In genomic region chr13:108070491-108070890, GRCh38 we compare ENCODE assay signal across 19 cellular contexts.
DNase-seq lines count a peak whose midpoint lies in the region; ATAC-seq and TF ChIP-seq lines count a peak whose summit lies in the region.
"Had no signal": no experiment of that assay in that cellular context is flagged by ENCODE, and none has a peak within 500 bp of the region (broad histone marks: within the 10 kb centered on the region; RNA-seq: fewer than 3 reads in every experiment).

No MANE protein-coding gene starts in this region.

- H3K27ac Mint-ChIP-seq in activated naive CD4-positive, alpha-beta T cell treated with anti-CD3 and anti-CD28 coated beads, Interleukin-2, amount 50 U/mL, for 24 hours = peak overlapping the region; percentile 74

- no peak for DNase-seq in activated naive CD4-positive, alpha-beta T cell (lab: John Stamatoyannopoulos, UW)
- DNase-seq in PC-3 (no peak), hepatocyte (ENCODE audit: low spot score) (peak; percentile 58), upper lobe of right lung (no peak), sigmoid colon (no peak)
- DNase-seq: BE2C, DMS 273 treated with DMSO at 0.1 percent for 48 hours, DMS79 treated with DMSO at 0.1 percent for 48 hours, GM23248, MM.1S, NCI-H1048, NCI-H1436 treated with DMSO at 0.1 percent for 48 hours, NCI-H1930, NCI-H2227 treated with DMSO at 0.1 percent for 48 hours, NCI-H510A treated with DMSO at 0.1 percent for 48 hours, Right ventricle myocardium superior had no signal

- TF ChIP-seq CTCF in PC-3 (conservative IDR thresholded peaks at IDR 0.05; ENCODE audit: low read depth, low read length) (no peak), hepatocyte (IDR thresholded peaks at IDR 0.05; ENCODE audit: poor library complexity) (no peak), upper lobe of right lung (IDR thresholded peaks at IDR 0.05) (no peak), sigmoid colon (IDR thresholded peaks at IDR 0.05) (no peak)

- peaks cover 2% of the 10 kb centered on the region for H3K36me3 Mint-ChIP-seq in activated naive CD4-positive, alpha-beta T cell treated with anti-CD3 and anti-CD28 coated beads, Interleukin-2, amount 50 U/mL, for 24 hours

- H3K36me3 ChIP-seq in PC-3 (ENCODE audit: low read depth, low read length) = no peaks in the 10 kb centered on the region
- no peaks in the 10 kb centered on the region for H3K36me3 ChIP-seq in hepatocyte (replicated peaks; ENCODE audit: insufficient read depth, low read depth)
- H3K36me3 ChIP-seq in upper lobe of right lung = no peaks in the 10 kb centered on the region
- H3K36me3 ChIP-seq in sigmoid colon = no peaks in the 10 kb centered on the region
- H3K36me3 ChIP-seq: BE2C, HAP-1 had no signal

- BruUV-seq in PC-3 (replicated peaks; lab: Mats Ljungman, UMichigan) = no TSS peak

- ATAC-seq in PC-3 = no peak
- ATAC-seq in upper lobe of right lung = no peak
- no peak for ATAC-seq in GM18511 (IDR thresholded peaks at IDR 0.05; ENCODE audit: unreplicated experiment)

- no peaks in the 10 kb centered on the region for H3F3A ChIP-seq in PC-3 (ENCODE audit: low read length, unreplicated experiment)

- intact Hi-C loops in PC-3 (cut with micrococcal nuclease) (no loop called here), upper lobe of right lung (cut with DNase I) (no loop called here), sigmoid colon (cut with DNase I) (no loop called here)

- no peaks in the 10 kb centered on the region for H3K4me1 ChIP-seq in PC-3 (ENCODE audit: insufficient read depth, low read length)
- H3K4me1 ChIP-seq in hepatocyte (ENCODE audit: insufficient read depth) = peaks cover 7% of the 10 kb centered on the region
- no peaks in the 10 kb centered on the region for H3K4me1 ChIP-seq in upper lobe of right lung
- no peaks in the 10 kb centered on the region for H3K4me1 ChIP-seq in sigmoid colon
- H3K4me1 ChIP-seq: BE2C had no signal

- H2AFZ ChIP-seq in PC-3 (ENCODE audit: low read length) (peak overlapping the region; percentile 54; the same call in 1 of the 2 replicates), hepatocyte (no peak overlapping the region)
- H2AFZ ChIP-seq: GM23248 had no signal

- no peaks in the 10 kb centered on the region for H3K27me3 ChIP-seq in PC-3 (ENCODE audit: low read length)
- H3K27me3 ChIP-seq in hepatocyte = no peaks in the 10 kb centered on the region
- no peaks in the 10 kb centered on the region for H3K27me3 ChIP-seq in upper lobe of right lung
- H3K27me3 ChIP-seq in sigmoid colon = no peaks in the 10 kb centered on the region
- H3K27me3 ChIP-seq: BE2C had no signal

- H3K4me2 ChIP-seq in PC-3 (ENCODE audit: low read length) (no peak overlapping the region; the same call in 1 of the 2 replicates), hepatocyte (no peak overlapping the region)

- H3K9me2 ChIP-seq in PC-3 (replicated peaks; ENCODE audit: low read length) (no peaks in the 10 kb centered on the region), hepatocyte (replicated peaks; ENCODE audit: insufficient read depth) (no peaks in the 10 kb centered on the region)

- no peak for TF ChIP-seq EP300 in sigmoid colon (IDR thresholded peaks at IDR 0.05)

- H4K20me1 ChIP-seq in PC-3 (ENCODE audit: low read length) (no peaks in the 10 kb centered on the region), hepatocyte (ENCODE audit: insufficient read depth, poor library complexity, severe bottlenecking) (no peaks in the 10 kb centered on the region)

- TF ChIP-seq POLR2A in sigmoid colon (IDR thresholded peaks at IDR 0.05) = no peak

- H3K9me3 Mint-ChIP-seq in activated naive CD4-positive, alpha-beta T cell treated with anti-CD3 and anti-CD28 coated beads, Interleukin-2, amount 50 U/mL, for 24 hours = no peaks in the 10 kb centered on the region

- peaks cover 21% of the 10 kb centered on the region for H3K4me1 Mint-ChIP-seq in activated naive CD4-positive, alpha-beta T cell treated with anti-CD3 and anti-CD28 coated beads, Interleukin-2, amount 50 U/mL, for 24 hours

- POLR2A ChIA-PET in PC-3 (lab: Charles Lee; ENCODE audit: unreplicated experiment) = no interaction called here

- no peaks in the 10 kb centered on the region for H3K9me3 ChIP-seq in PC-3 (ENCODE audit: low read length)
- no peaks in the 10 kb centered on the region for H3K9me3 ChIP-seq in hepatocyte (ENCODE audit: low read depth)
- no peaks in the 10 kb centered on the region for H3K9me3 ChIP-seq in upper lobe of right lung
- H3K9me3 ChIP-seq in sigmoid colon = peaks cover 0 to 5% (median 0%) of the 10 kb centered on the region in 4 donors
- H3K9me3 ChIP-seq: BE2C, HAP-1 had no signal

- H3K79me2 ChIP-seq in PC-3 (ENCODE audit: low read length) = no peaks in the 10 kb centered on the region
- H3K79me2 ChIP-seq in hepatocyte = no peaks in the 10 kb centered on the region

- H3K27me3 Mint-ChIP-seq in activated naive CD4-positive, alpha-beta T cell treated with anti-CD3 and anti-CD28 coated beads, Interleukin-2, amount 50 U/mL, for 24 hours = no peaks in the 10 kb centered on the region

- no peak overlapping the region for H3K9ac ChIP-seq in PC-3 (ENCODE audit: low read length)
- H3K9ac ChIP-seq: GM23248 had no signal

- no peak overlapping the region for H3K4me3 Mint-ChIP-seq in activated naive CD4-positive, alpha-beta T cell treated with anti-CD3 and anti-CD28 coated beads, Interleukin-2, amount 50 U/mL, for 24 hours

- H3K4me3 ChIP-seq in PC-3 (ENCODE audit: low read length) (no peak overlapping the region), hepatocyte (no peak overlapping the region), upper lobe of right lung (no peak overlapping the region), sigmoid colon (no peak overlapping the region)
- H3K4me3 ChIP-seq: GM23248, HAP-1 had no signal

- CTCF ChIA-PET in PC-3 (lab: Charles Lee) = no interaction called here

- H3K27ac ChIP-seq in PC-3 (ENCODE audit: low read length) = no peak overlapping the region
- H3K27ac ChIP-seq in hepatocyte = peak overlapping the region; percentile 88
- H3K27ac ChIP-seq in upper lobe of right lung = peak overlapping the region; percentile 60
- no peak overlapping the region for H3K27ac ChIP-seq in sigmoid colon
- H3K27ac ChIP-seq: GM23248 had no signal

- 68% methylated on average over 4 of the region's 4 CpGs for WGBS in hepatocyte (ENCODE audit: low lambda C conversion rate, missing lambda C conversion rate)
- 85 to 86% methylated on average over 4 of the region's 4 CpGs for WGBS in sigmoid colon, 2 donors

Comparison
In these comparisons a context has a peak if more than half of its experiments do, and no peak if none do; other contexts are left out.
1. H3K27ac ChIP-seq: peak in hepatocyte (single experiment) and upper lobe of right lung (single experiment); none in PC-3 (single experiment) and sigmoid colon (0 of 4).